ENCODE assay signal across 11 cellular contexts in genomic region chr1:246591504-246591903, GRCh38.
DNase-seq lines count a peak whose midpoint lies in the region; ATAC-seq lines count a peak whose summit lies in the region.
"Had no signal": no experiment of that assay in that cellular context is flagged by ENCODE, and none has a peak within 500 bp of the region (broad histone marks: within the 10 kb centered on the region; RNA-seq: fewer than 3 reads in every experiment).

No MANE protein-coding gene starts in this region.

- H3K27ac Mint-ChIP-seq in activated T-cell treated with anti-CD3 and anti-CD28 coated beads, Interleukin-2, amount 50 U/mL, for 24 hours, result peak overlapping the region; percentile 64
- H3K27ac Mint-ChIP-seq in stimulated activated effector memory CD8-positive, alpha-beta T cell treated with anti-CD3 and anti-CD28 coated beads, Interleukin-12 subunit alpha, Interleukin-12 subunit beta, amount 100 ng/mL, for 72 hours, result peak overlapping the region; percentile 18
- H3K27ac Mint-ChIP-seq: GM23338 had no signal

- H3K4me3 Mint-ChIP-seq in activated T-cell treated with anti-CD3 and anti-CD28 coated beads, Interleukin-2, amount 50 U/mL, for 24 hours, result no peak overlapping the region
- H3K4me3 Mint-ChIP-seq in stimulated activated effector memory CD8-positive, alpha-beta T cell treated with anti-CD3 and anti-CD28 coated beads, Interleukin-12 subunit alpha, Interleukin-12 subunit beta, amount 100 ng/mL, for 72 hours, result no peak overlapping the region
- H3K4me3 Mint-ChIP-seq: GM23338 had no signal

- ATAC-seq in GM21515 (IDR thresholded peaks at IDR 0.05; ENCODE audit: unreplicated experiment) (peak; percentile 91), HG03159 (IDR thresholded peaks at IDR 0.05; ENCODE audit: unreplicated experiment) (peak; percentile 96)
- peak; percentile 87 for ATAC-seq in stimulated activated effector memory CD8-positive, alpha-beta T cell treated with anti-CD3 and anti-CD28 coated beads, Interleukin-12 subunit alpha, Interleukin-12 subunit beta, amount 100 ng/mL, for 72 hours
- ATAC-seq: GM23338 had no signal

- no peaks in the 10 kb centered on the region for H3K9me3 Mint-ChIP-seq in activated T-cell treated with anti-CD3 and anti-CD28 coated beads, Interleukin-2, amount 50 U/mL, for 24 hours
- H3K9me3 Mint-ChIP-seq in stimulated activated effector memory CD8-positive, alpha-beta T cell treated with anti-CD3 and anti-CD28 coated beads, Interleukin-12 subunit alpha, Interleukin-12 subunit beta, amount 100 ng/mL, for 72 hours, result no peaks in the 10 kb centered on the region

- no peaks in the 10 kb centered on the region for H3K27me3 Mint-ChIP-seq in activated T-cell treated with anti-CD3 and anti-CD28 coated beads, Interleukin-2, amount 50 U/mL, for 24 hours

- peaks cover 60% of the 10 kb centered on the region for H3K36me3 Mint-ChIP-seq in activated T-cell treated with anti-CD3 and anti-CD28 coated beads, Interleukin-2, amount 50 U/mL, for 24 hours (ENCODE audit: low read depth)
- H3K36me3 Mint-ChIP-seq in stimulated activated effector memory CD8-positive, alpha-beta T cell treated with anti-CD3 and anti-CD28 coated beads, Interleukin-12 subunit alpha, Interleukin-12 subunit beta, amount 100 ng/mL, for 72 hours, result peaks cover 49% of the 10 kb centered on the region

- DNase-seq in activated T-cell treated with anti-CD3 and anti-CD28 coated beads, Interleukin-2, amount 50 U/mL, for 24 hours, result no peak
- no peak for DNase-seq in activated T-cell treated with anti-CD3 and anti-CD28 coated beads, Interleukin-2, amount 50 U/mL, for 48 hours
- no peak for DNase-seq in stimulated activated effector memory CD8-positive, alpha-beta T cell treated with anti-CD3 and anti-CD28 coated beads, Interleukin-12 subunit alpha, Interleukin-12 subunit beta, amount 100 ng/mL, for 72 hours (ENCODE audit: low spot score in 2 of 2)
- DNase-seq in Ammon's horn (ENCODE audit: low spot score), result no peak
- DNase-seq in NCI-H510A (lab: John Stamatoyannopoulos, UW), result no peak
- DNase-seq in HUDEP-2 (lab: John Stamatoyannopoulos, UW; ENCODE audit: unreplicated experiment in 76 of 76), result no peak
- DNase-seq: midbrain, NCI-H2029 treated with DMSO at 0.1 percent for 48 hours had no signal

- peaks cover 60% of the 10 kb centered on the region for H3K4me1 Mint-ChIP-seq in activated T-cell treated with anti-CD3 and anti-CD28 coated beads, Interleukin-2, amount 50 U/mL, for 24 hours (ENCODE audit: low read depth)
- peaks cover 15% of the 10 kb centered on the region for H3K4me1 Mint-ChIP-seq in stimulated activated effector memory CD8-positive, alpha-beta T cell treated with anti-CD3 and anti-CD28 coated beads, Interleukin-12 subunit alpha, Interleukin-12 subunit beta, amount 100 ng/mL, for 72 hours
- H3K4me1 Mint-ChIP-seq: GM23338 had no signal
